11 cellular contexts compared by ENCODE assay signal in the genomic region with DNA sequence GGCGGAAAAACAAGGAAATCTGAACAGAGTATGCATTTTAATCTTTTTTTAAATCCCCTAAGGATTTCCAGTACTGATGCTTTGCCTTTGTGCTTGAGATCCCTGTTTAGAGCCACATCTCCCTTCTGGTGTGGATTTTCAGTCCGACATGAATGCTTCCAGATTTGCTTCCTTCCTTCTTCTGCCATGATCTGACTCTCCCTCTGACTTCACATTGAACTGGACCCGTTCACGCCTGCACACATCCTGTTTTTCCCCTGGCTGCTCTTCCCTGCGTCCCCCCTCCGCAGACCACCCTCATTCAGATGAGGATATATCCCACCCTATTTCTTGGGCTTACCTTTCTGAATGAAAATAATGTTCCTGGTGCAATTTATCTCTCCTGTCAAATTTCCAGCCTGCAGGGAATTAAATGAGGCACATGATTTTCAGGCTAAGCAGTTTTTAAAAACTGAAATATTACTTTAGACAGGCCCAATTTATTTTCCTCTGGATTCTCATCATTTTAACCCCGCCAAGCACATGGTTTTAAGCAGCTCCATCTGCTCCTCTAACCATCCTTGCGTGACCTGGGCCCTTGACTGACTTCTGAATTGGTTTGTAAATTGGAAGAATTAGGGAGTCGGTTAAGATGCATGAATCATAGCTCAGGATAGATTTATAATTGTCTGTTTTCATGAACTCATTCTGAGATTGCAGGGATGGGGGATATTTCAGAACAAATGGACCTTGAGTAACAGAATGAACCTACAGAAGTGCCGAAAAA. TPM values are rescaled to one million over a fixed set of nuclear protein-coding genes. Genes with fewer than 3 reads are reported as not detected.
DNase-seq lines count a peak whose midpoint lies in the region; ATAC-seq and TF ChIP-seq lines count a peak whose summit lies in the region.
"Had no signal": no experiment of that assay in that cellular context is flagged by ENCODE, and none has a peak within 500 bp of the region (broad histone marks: within the 10 kb centered on the region; RNA-seq: fewer than 3 reads in every experiment).

No MANE protein-coding gene starts in this region.

- peak overlapping the region; percentile 58 for H3K4me3 Mint-ChIP-seq in activated naive CD8-positive, alpha-beta T cell treated with anti-CD3 and anti-CD28 coated beads, Interleukin-2, amount 50 U/mL, for 24 hours
- H3K4me3 Mint-ChIP-seq: memory B cell had no signal

- no peak for ATAC-seq in activated naive CD8-positive, alpha-beta T cell treated with anti-CD3 and anti-CD28 coated beads, Interleukin-2, amount 50 U/mL, for 24 hours
- no peak for ATAC-seq in GM19351 (IDR thresholded peaks at IDR 0.05; ENCODE audit: unreplicated experiment)
- ATAC-seq in activated CD4-positive, CD25-positive, alpha-beta regulatory T cell treated with anti-CD3 and anti-CD28 coated beads, Interleukin-2, amount 50 U/mL, for 24 hours = no peak
- ATAC-seq: HepG2 had no signal

- H3K27me3 ChIP-seq in spleen (replicated peaks in 1 of 7) = no peaks in the 10 kb centered on the region

- 61 to 64% (median 64%) methylated on average over 10 of the region's 10 CpGs for WGBS in spleen, 5 donors

- H3K36me3 Mint-ChIP-seq in activated naive CD8-positive, alpha-beta T cell treated with anti-CD3 and anti-CD28 coated beads, Interleukin-2, amount 50 U/mL, for 24 hours (ENCODE audit: low read depth) = peaks cover 42% of the 10 kb centered on the region

- H3K36me3 ChIP-seq in spleen = no peaks in the 10 kb centered on the region

- H3K4me3 ChIP-seq in HFF-Myc (replicated peaks; ENCODE audit: low read depth, low read length) = peak overlapping the region; percentile 24; the same call in 1 of the 2 replicates
- no peak overlapping the region for H3K4me3 ChIP-seq in spleen

- peak overlapping the region in 3 of 8 donors; percentile 16 to 49 (median 25) for H3K27ac ChIP-seq in spleen

- H3K27ac Mint-ChIP-seq in activated naive CD8-positive, alpha-beta T cell treated with anti-CD3 and anti-CD28 coated beads, Interleukin-2, amount 50 U/mL, for 24 hours = peak overlapping the region; percentile 98
- H3K27ac Mint-ChIP-seq: memory B cell had no signal

- intact Hi-C loops in spleen (cut with DNase I; ENCODE audit: low total_unique reads) = no loop called here

- DNase-seq in A172 (ENCODE audit: low spot score) (peak; percentile 45), HFF-Myc (ENCODE audit: extremely low read depth, low read depth) (peak; percentile 91), iris pigment epithelial cell (ENCODE audit: low read depth) (peak; percentile 61), spleen (no peak), cortex of kidney (lab: John Stamatoyannopoulos, UW) (no peak)
- DNase-seq in activated naive CD8-positive, alpha-beta T cell treated with anti-CD3 and anti-CD28 coated beads, Interleukin-2, amount 50 U/mL, for 24 hours = no peak
- DNase-seq: activated CD8-positive, alpha-beta memory T cell treated with anti-CD3 and anti-CD28 coated beads, Interleukin-2, amount 50 U/mL, for 48 hours had no signal

- no peaks in the 10 kb centered on the region for H3K9me3 ChIP-seq in spleen

- peaks cover 2% of the 10 kb centered on the region for H3K27me3 Mint-ChIP-seq in activated naive CD8-positive, alpha-beta T cell treated with anti-CD3 and anti-CD28 coated beads, Interleukin-2, amount 50 U/mL, for 24 hours

- TF ChIP-seq CTCF in HFF-Myc (IDR thresholded peaks at IDR 0.05; ENCODE audit: low read depth, low read length, missing control alignments) (no peak), spleen (IDR thresholded peaks at IDR 0.05 in 8 of 11, conservative IDR thresholded peaks at IDR 0.05 in 3 of 11) (no peak)

- H3K9me3 Mint-ChIP-seq in activated naive CD8-positive, alpha-beta T cell treated with anti-CD3 and anti-CD28 coated beads, Interleukin-2, amount 50 U/mL, for 24 hours = peaks cover 16% of the 10 kb centered on the region
- H3K9me3 Mint-ChIP-seq: memory B cell had no signal

- H3K4me1 ChIP-seq in spleen = peaks cover 0 to 25% (median 9%) of the 10 kb centered on the region in 6 donors

- peaks cover 87% of the 10 kb centered on the region for H3K4me1 Mint-ChIP-seq in activated naive CD8-positive, alpha-beta T cell treated with anti-CD3 and anti-CD28 coated beads, Interleukin-2, amount 50 U/mL, for 24 hours

- TF ChIP-seq POLR2A in spleen (IDR thresholded peaks at IDR 0.05) = no peak

RNA-seq across cellular contexts. Expression of a gene that starts 59.2 kb away (rescaled TPM):
- total RNA-seq in A172 (2014; rRNA removed; shearing (Covaris generic)) = 12.9 and 17.4 TPM in 2 replicates
- 10 to 100 TPM; 12.3 to 36.5 (median 27.6) TPM for total RNA-seq in spleen
- 1 to 10 TPM; 5.6 to 7.1 (median 6.6) TPM for polyA plus RNA-seq in spleen

Comparison
In these comparisons a context has a peak if more than half of its experiments do, and no peak if none do; other contexts are left out.
1. DNase-seq: peak in A172 (single experiment), HFF-Myc (single experiment) and iris pigment epithelial cell (single experiment); none in activated naive CD8-positive, alpha-beta T cell treated with anti-CD3 and anti-CD28 coated beads, Interleukin-2, amount 50 U/mL, for 24 hours (single experiment), spleen (single experiment) and cortex of kidney (single experiment).